1 cellular context compared by ENCODE assay signal in the genomic region with DNA sequence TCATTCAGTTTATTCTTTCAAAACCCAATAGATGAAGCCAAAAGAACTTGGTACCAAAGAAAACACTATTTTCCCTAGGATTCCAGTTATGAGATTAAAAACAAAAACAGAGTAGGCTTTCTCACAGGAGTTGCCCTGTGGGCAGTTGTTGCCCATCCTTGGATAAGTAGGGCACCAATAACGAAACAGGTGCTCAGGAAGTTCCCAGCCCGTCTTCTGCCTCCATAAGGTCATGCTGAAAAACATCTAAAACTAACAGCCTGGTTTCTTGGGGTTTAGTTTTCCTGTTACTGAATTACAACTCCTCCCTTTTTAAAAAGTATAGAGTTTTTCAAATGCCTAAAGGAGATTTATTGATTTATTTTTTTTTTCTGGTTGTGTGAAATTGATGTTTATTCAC.
TF ChIP-seq lines count a peak whose summit lies in the region.

No MANE protein-coding gene starts in this region.

TF ChIP-seq in IMR-90, 13 proteins besides CTCF, POLR2A, EP300 and RAD21:
- no peak for TF ChIP-seq FOS (IDR thresholded peaks at IDR 0.05; ENCODE audit: low read depth, low read length)
- TF ChIP-seq, protein P1, sequence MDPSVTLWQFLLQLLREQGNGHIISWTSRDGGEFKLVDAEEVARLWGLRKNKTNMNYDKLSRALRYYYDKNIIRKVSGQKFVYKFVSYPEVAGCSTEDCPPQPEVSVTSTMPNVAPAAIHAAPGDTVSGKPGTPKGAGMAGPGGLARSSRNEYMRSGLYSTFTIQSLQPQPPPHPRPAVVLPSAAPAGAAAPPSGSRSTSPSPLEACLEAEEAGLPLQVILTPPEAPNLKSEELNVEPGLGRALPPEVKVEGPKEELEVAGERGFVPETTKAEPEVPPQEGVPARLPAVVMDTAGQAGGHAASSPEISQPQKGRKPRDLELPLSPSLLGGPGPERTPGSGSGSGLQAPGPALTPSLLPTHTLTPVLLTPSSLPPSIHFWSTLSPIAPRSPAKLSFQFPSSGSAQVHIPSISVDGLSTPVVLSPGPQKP (IDR thresholded peaks at IDR 0.05; ENCODE audit: borderline replicate concordance, low read depth, low read length) = no peak
- TF ChIP-seq BHLHE40 (IDR thresholded peaks at IDR 0.05; ENCODE audit: low read depth, low read length) = no peak
- TF ChIP-seq SMC3 (IDR thresholded peaks at IDR 0.05; ENCODE audit: low read depth, low read length) = no peak
- TF ChIP-seq CEBPB (IDR thresholded peaks at IDR 0.05; ENCODE audit: low read depth, low read length) = no peak
- TF ChIP-seq, protein P2, sequence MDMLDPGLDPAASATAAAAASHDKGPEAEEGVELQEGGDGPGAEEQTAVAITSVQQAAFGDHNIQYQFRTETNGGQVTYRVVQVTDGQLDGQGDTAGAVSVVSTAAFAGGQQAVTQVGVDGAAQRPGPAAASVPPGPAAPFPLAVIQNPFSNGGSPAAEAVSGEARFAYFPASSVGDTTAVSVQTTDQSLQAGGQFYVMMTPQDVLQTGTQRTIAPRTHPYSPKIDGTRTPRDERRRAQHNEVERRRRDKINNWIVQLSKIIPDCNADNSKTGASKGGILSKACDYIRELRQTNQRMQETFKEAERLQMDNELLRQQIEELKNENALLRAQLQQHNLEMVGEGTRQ (IDR thresholded peaks at IDR 0.05; ENCODE audit: low read depth, low read length) = no peak
- no peak for TF ChIP-seq MAFK (IDR thresholded peaks at IDR 0.05; ENCODE audit: low read depth, low read length)
- TF ChIP-seq CHD1 (IDR thresholded peaks at IDR 0.05; ENCODE audit: low read depth, low read length) = no peak
- TF ChIP-seq RCOR1 (IDR thresholded peaks at IDR 0.05; ENCODE audit: insufficient replicate concordance, low read length) = no peak
